ENCODE assay signal across 8 cellular contexts in genomic region chr6:31829633-31830492, GRCh38. TPM values are rescaled to one million over a fixed set of nuclear protein-coding genes. Genes with fewer than 3 reads are reported as not detected.
DNase-seq lines count a peak whose midpoint lies in the region; TF ChIP-seq lines count a peak whose summit lies in the region.

No MANE protein-coding gene starts in this region.

- no peaks in the 10 kb centered on the region for H4K20me1 ChIP-seq in neural cell (ENCODE audit: insufficient read depth)

- peaks cover 3% of the 10 kb centered on the region for H3F3A ChIP-seq in neural cell (ENCODE audit: insufficient read depth, low read length, poor library complexity, severe bottlenecking)

- peak overlapping the region; percentile 62 for H3K9ac ChIP-seq in neural cell (ENCODE audit: low read length)

- peak overlapping the region; percentile 83 for H3K4me3 ChIP-seq in LNCaP clone FGC (ENCODE audit: low read depth, low read length)
- peak overlapping the region; percentile 56 to 89 for H3K4me3 ChIP-seq in esophagus (ENCODE audit: low read depth in 1 of 2, low read length in 2 of 2)
- peak overlapping the region; percentile 72 for H3K4me3 ChIP-seq in neural cell (ENCODE audit: low read length)

- DNase-seq in EH (ENCODE audit: low read depth) (peak; percentile 65), LNCaP clone FGC (ENCODE audit: low read depth) (no peak), OCI-M2 (lab: John Stamatoyannopoulos, UW; ENCODE audit: unreplicated experiment) (no peak), NCI-H2081 treated with DMSO at 0.1 percent for 48 hours (lab: John Stamatoyannopoulos, UW) (no peak), HuH-7.5 (ENCODE audit: low spot score) (no peak)

- H3K36me3 ChIP-seq in esophagus (ENCODE audit: control insufficient read depth in 2 of 2, insufficient read depth in 2 of 2, low read length in 1 of 2) (no peaks in the 10 kb centered on the region), neural cell (ENCODE audit: insufficient read depth, low read length) (no peaks in the 10 kb centered on the region)

- H3K4me2 ChIP-seq in neural cell (ENCODE audit: low read length) = peak overlapping the region; percentile 84

- H3K9me3 ChIP-seq in esophagus (ENCODE audit: control insufficient read depth in 2 of 2, insufficient read depth in 1 of 2, low read depth in 1 of 2, low read length in 1 of 2) (no peaks in the 10 kb centered on the region), neural cell (ENCODE audit: low read length) (no peaks in the 10 kb centered on the region)

- peak overlapping the region; percentile 51 for H2AFZ ChIP-seq in neural cell (ENCODE audit: low read depth, low read length)

- H3K4me3 Mint-ChIP-seq in T-helper 1 cell treated with Interleukin-12 subunit alpha and Interleukin-12 subunit beta and Interleukin-4 antibody, amounts not matched to agents 30 μg/mL and 1 μg/mL, for 36 hours = peak overlapping the region; percentile 95

- peaks cover 0 to 5% of the 10 kb centered on the region in 2 donors for H3K4me1 ChIP-seq in esophagus (ENCODE audit: control insufficient read depth in 2 of 2, insufficient read depth in 2 of 2, low read length in 1 of 2)

- TF ChIP-seq RAD21 in neural cell (conservative IDR thresholded peaks at IDR 0.05) = peak; percentile 78

- TF ChIP-seq CTCF in LNCaP clone FGC (IDR thresholded peaks at IDR 0.05; ENCODE audit: control insufficient read depth, extremely low read depth, insufficient read depth) (peak; percentile 29), neural cell (IDR thresholded peaks at IDR 0.05; ENCODE audit: poor library complexity, severe bottlenecking) (peak; percentile 78)

- no peaks in the 10 kb centered on the region for H3K27me3 Mint-ChIP-seq in T-helper 1 cell treated with Interleukin-12 subunit alpha and Interleukin-12 subunit beta and Interleukin-4 antibody, amounts not matched to agents 30 μg/mL and 1 μg/mL, for 36 hours (ENCODE audit: low read depth)

- peak overlapping the region; percentile 79 for H3K27ac Mint-ChIP-seq in T-helper 1 cell treated with Interleukin-12 subunit alpha and Interleukin-12 subunit beta and Interleukin-4 antibody, amounts not matched to agents 30 μg/mL and 1 μg/mL, for 36 hours

- H3K9me2 ChIP-seq in neural cell (ENCODE audit: insufficient read depth, low read length) = no peaks in the 10 kb centered on the region

- TF ChIP-seq EP300 in neural cell (conservative IDR thresholded peaks at IDR 0.05; ENCODE audit: poor library complexity, severe bottlenecking) = no peak

- peaks cover 26% of the 10 kb centered on the region for H3K4me1 Mint-ChIP-seq in T-helper 1 cell treated with Interleukin-12 subunit alpha and Interleukin-12 subunit beta and Interleukin-4 antibody, amounts not matched to agents 30 μg/mL and 1 μg/mL, for 36 hours (ENCODE audit: low read depth)

- H3K27me3 ChIP-seq in esophagus (ENCODE audit: control insufficient read depth in 1 of 2, insufficient read depth in 2 of 2, low read length in 2 of 2) = no peaks in the 10 kb centered on the region
- no peaks in the 10 kb centered on the region for H3K27me3 ChIP-seq in neural cell (ENCODE audit: insufficient read depth, low read depth, low read length)

- 0 to 2% methylated on average over 17 to 20 of the region's 20 CpGs for WGBS in esophagus, 2 donors

- H3K36me3 Mint-ChIP-seq in T-helper 1 cell treated with Interleukin-12 subunit alpha and Interleukin-12 subunit beta and Interleukin-4 antibody, amounts not matched to agents 30 μg/mL and 1 μg/mL, for 36 hours (ENCODE audit: low read depth) = peaks cover 6% of the 10 kb centered on the region

- H3K9me3 Mint-ChIP-seq in T-helper 1 cell treated with Interleukin-12 subunit alpha and Interleukin-12 subunit beta and Interleukin-4 antibody, amounts not matched to agents 30 μg/mL and 1 μg/mL, for 36 hours = no peaks in the 10 kb centered on the region

- H3K79me2 ChIP-seq in neural cell (replicated peaks; ENCODE audit: insufficient read depth, low read length) = peaks cover 28% of the 10 kb centered on the region

- H3K27ac ChIP-seq in esophagus (ENCODE audit: low read depth in 2 of 2, low read length in 1 of 2) = peak overlapping the region; percentile 83 to 89
- H3K27ac ChIP-seq in neural cell (ENCODE audit: low read length) = peak overlapping the region; percentile 49

TF ChIP-seq in neural cell, 6 proteins besides CTCF, POLR2A, EP300 and RAD21:
- TF ChIP-seq SMC3 (conservative IDR thresholded peaks at IDR 0.05; ENCODE audit: poor library complexity) (peak; percentile 79), POLR2AphosphoS5 (IDR thresholded peaks at IDR 0.05) (no peak), EZH2 (IDR thresholded peaks at IDR 0.05; ENCODE audit: borderline replicate concordance, insufficient read depth, low read length, poor library complexity, severe bottlenecking) (no peak), MXI1 (conservative IDR thresholded peaks at IDR 0.05; ENCODE audit: poor library complexity, severe bottlenecking) (peak; percentile 41), TAF1 (IDR thresholded peaks at IDR 0.05; ENCODE audit: low read depth) (no peak)
- TF ChIP-seq, protein P1, sequence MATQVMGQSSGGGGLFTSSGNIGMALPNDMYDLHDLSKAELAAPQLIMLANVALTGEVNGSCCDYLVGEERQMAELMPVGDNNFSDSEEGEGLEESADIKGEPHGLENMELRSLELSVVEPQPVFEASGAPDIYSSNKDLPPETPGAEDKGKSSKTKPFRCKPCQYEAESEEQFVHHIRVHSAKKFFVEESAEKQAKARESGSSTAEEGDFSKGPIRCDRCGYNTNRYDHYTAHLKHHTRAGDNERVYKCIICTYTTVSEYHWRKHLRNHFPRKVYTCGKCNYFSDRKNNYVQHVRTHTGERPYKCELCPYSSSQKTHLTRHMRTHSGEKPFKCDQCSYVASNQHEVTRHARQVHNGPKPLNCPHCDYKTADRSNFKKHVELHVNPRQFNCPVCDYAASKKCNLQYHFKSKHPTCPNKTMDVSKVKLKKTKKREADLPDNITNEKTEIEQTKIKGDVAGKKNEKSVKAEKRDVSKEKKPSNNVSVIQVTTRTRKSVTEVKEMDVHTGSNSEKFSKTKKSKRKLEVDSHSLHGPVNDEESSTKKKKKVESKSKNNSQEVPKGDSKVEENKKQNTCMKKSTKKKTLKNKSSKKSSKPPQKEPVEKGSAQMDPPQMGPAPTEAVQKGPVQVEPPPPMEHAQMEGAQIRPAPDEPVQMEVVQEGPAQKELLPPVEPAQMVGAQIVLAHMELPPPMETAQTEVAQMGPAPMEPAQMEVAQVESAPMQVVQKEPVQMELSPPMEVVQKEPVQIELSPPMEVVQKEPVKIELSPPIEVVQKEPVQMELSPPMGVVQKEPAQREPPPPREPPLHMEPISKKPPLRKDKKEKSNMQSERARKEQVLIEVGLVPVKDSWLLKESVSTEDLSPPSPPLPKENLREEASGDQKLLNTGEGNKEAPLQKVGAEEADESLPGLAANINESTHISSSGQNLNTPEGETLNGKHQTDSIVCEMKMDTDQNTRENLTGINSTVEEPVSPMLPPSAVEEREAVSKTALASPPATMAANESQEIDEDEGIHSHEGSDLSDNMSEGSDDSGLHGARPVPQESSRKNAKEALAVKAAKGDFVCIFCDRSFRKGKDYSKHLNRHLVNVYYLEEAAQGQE (IDR thresholded peaks at IDR 0.05; ENCODE audit: borderline replicate concordance) = no peak

RNA-seq across cellular contexts. Expression of gene HSPA1B, which starts 2.3 kb away (rescaled TPM):
- 100 to 1,000 TPM in 1 of 2 donors, 10 to 100 TPM in 1; 26.9 to 103 TPM for polyA plus RNA-seq in esophagus
- polyA plus RNA-seq in neural cell = 120 and 128 TPM in 2 replicates
- polyA minus RNA-seq in neural cell = 147 and 157 TPM in 2 replicates

RNA-seq across cellular contexts. Expression of gene HSPA1A, which starts 14.5 kb away (rescaled TPM):
- polyA plus RNA-seq in esophagus (100 to 1,000 TPM; 105 to 125 TPM), neural cell (50.9 and 54.5 TPM in 2 replicates)
- polyA minus RNA-seq in neural cell = 48.5 and 59.6 TPM in 2 replicates

RNA-seq across cellular contexts. Expression of gene HSPA1L, which starts 14.8 kb away (rescaled TPM):
- polyA plus RNA-seq in esophagus = under 1 TPM; 0.39 to 0.42 TPM
- 1.6 and 2.6 TPM in 2 replicates for polyA plus RNA-seq in neural cell
- 2.2 and 2.8 TPM in 2 replicates for polyA minus RNA-seq in neural cell

RNA-seq across cellular contexts. Expression of gene LSM2, which starts 23.1 kb away (rescaled TPM):
- polyA plus RNA-seq in esophagus = 10 to 100 TPM; 25.6 to 42.9 TPM
- polyA plus RNA-seq in neural cell = 68.5 and 87.6 TPM in 2 replicates
- polyA minus RNA-seq in neural cell = 18.3 and 20.8 TPM in 2 replicates

RNA-seq across cellular contexts. Expression of gene NEU1, which starts 32.8 kb away (rescaled TPM):
- 10 to 100 TPM; 13.6 to 14.6 TPM for polyA plus RNA-seq in esophagus
- 40.9 and 47.0 TPM in 2 replicates for polyA plus RNA-seq in neural cell
- 25.8 and 26.6 TPM in 2 replicates for polyA minus RNA-seq in neural cell
